In the genomic region with DNA sequence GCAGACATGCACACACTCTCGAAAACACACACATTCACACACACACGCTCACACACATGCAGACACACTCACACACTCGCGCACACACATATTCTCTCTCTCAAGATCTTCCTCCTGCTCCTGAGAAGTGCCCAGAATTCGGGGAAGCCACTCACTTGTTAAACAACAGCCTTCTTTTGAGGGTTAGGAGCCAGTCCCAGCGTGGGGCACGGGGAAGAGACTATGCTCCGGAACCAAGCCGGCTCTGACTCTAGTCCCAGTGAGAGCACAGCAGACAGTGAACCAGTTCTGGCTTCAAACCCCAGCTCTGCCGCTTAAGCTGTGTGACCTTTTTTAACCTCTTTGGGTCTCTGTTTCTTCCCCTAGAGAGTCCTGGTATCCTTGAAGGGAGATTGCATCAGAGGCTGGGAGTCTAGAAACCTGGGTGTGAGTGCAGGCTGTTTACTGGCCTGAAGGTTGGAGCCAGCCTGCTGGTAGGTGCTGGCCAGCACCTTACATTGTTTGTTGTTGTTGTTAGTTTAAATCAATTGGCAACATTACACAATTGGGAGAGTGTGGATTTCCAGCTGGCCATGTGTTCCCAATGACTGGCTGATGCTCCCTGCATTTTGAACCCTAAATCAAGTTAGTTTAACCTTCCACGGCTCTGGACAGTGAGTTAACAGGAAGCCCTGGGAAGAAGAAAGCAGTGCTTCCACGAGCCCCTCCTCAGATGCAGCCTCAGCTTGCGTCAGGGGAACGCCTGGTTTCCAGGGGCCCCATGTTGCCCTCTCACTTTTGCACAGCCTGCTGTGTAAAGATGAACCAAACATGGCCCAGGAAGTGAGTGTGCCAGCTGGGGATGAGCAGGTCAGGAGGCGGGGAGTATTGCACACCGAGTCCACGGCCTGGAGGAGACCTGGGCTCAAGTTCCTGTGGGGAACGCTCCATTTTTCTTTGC, we compare ENCODE assay signal across 10 cellular contexts.
DNase-seq lines count a peak whose midpoint lies in the region; ATAC-seq, FAIRE-seq and TF ChIP-seq lines count a peak whose summit lies in the region.
"Had no signal": no experiment of that assay in that cellular context is flagged by ENCODE, and none has a peak within 500 bp of the region (broad histone marks: within the 10 kb centered on the region; RNA-seq: fewer than 3 reads in every experiment).

No MANE protein-coding gene starts in this region.

- peak overlapping the region; percentile 89 for H3K14ac ChIP-seq in IMR-90 (replicated peaks; ENCODE audit: low read depth, low read length)

- FAIRE-seq in GM12892 (lab: Jason Lieb, UNC), result no peak

- H4K91ac ChIP-seq in IMR-90 (ENCODE audit: insufficient read depth, low read depth, low read length), result peak overlapping the region; percentile 96

- H3K9me1 ChIP-seq in IMR-90 (ENCODE audit: insufficient read depth, low read length), result peaks cover 22% of the 10 kb centered on the region

- H3K4me1 ChIP-seq in ACC112 (ENCODE audit: control insufficient read depth, insufficient read depth, low read length, unreplicated experiment), result peaks cover 18% of the 10 kb centered on the region
- peaks cover 37% of the 10 kb centered on the region for H3K4me1 ChIP-seq in IMR-90 (ENCODE audit: control insufficient read depth, insufficient read depth, low read length)
- H3K4me1 ChIP-seq in esophagus squamous epithelium, result peaks cover 0 to 56% (median 9%) of the 10 kb centered on the region in 3 donors
- peaks cover 20 to 21% of the 10 kb centered on the region in 2 experiments for H3K4me1 ChIP-seq in neutrophil (ENCODE audit: control insufficient read depth in 1 of 2, insufficient read depth in 1 of 2, low read depth in 1 of 2, low read length in 1 of 2)

- ATAC-seq in IMR-90 (ENCODE audit: low read depth), result peak; percentile 18

- peaks cover 0 to 23% of the 10 kb centered on the region in 2 experiments; a peak in 1 of 4 replicates for H3K79me1 ChIP-seq in IMR-90 (ENCODE audit: low read depth in 1 of 2, low read length in 2 of 2)

- H3K23ac ChIP-seq in IMR-90 (ENCODE audit: low read depth, low read length), result peak overlapping the region; percentile 92

- peak overlapping the region; percentile 89 for H3K4ac ChIP-seq in IMR-90 (ENCODE audit: low read depth, low read length)

- dilution Hi-C loops in IMR-90 (cut with HindIII; ENCODE audit: low sequenced_read_pairs, unreplicated experiment), result no loop called here

- H3K4me3 ChIP-seq in ACC112 (ENCODE audit: low read depth, low read length) (no peak overlapping the region), IMR-90 (ENCODE audit: insufficient read depth, low read depth, low read length) (no peak overlapping the region), esophagus squamous epithelium (no peak overlapping the region), neutrophil (ENCODE audit: low read depth in 1 of 2, low read length in 1 of 2) (no peak overlapping the region)

- no peaks in the 10 kb centered on the region for H3K9me3 ChIP-seq in IMR-90 (ENCODE audit: control insufficient read depth, insufficient read depth, low read length)
- no peaks in the 10 kb centered on the region for H3K9me3 ChIP-seq in esophagus squamous epithelium
- no peaks in the 10 kb centered on the region for H3K9me3 ChIP-seq in neutrophil

- H4K20me1 ChIP-seq in IMR-90 (ENCODE audit: insufficient read depth, low read length), result no peaks in the 10 kb centered on the region

- H2BK5ac ChIP-seq in IMR-90 (ENCODE audit: low read depth, low read length, poor library complexity, severe bottlenecking), result peak overlapping the region; percentile 95

- CTCF ChIA-PET in IMR-90 (lab: Yijun Ruan, JAX), result interaction anchor here (0.6 to 1.1 kb wide), 2 partner anchors 21 to 110 kb away, joined by 3 read pairs; no protein-coding TSS in a partner anchor

- peak overlapping the region; percentile 99 for H2AK5ac ChIP-seq in IMR-90 (ENCODE audit: low read depth, low read length)

- H3K18ac ChIP-seq in IMR-90 (ENCODE audit: low read depth, low read length), result peak overlapping the region; percentile 88

- peak overlapping the region; percentile 98 for H2AK9ac ChIP-seq in IMR-90 (replicated peaks; ENCODE audit: low read depth, low read length, poor library complexity)

- H3K27ac ChIP-seq in ACC112 (ENCODE audit: low read depth, low read length) (peak overlapping the region; percentile 75), IMR-90 (ENCODE audit: insufficient read depth, low read length) (peak overlapping the region; percentile 99), esophagus squamous epithelium (peak overlapping the region; percentile 20 to 78 (median 70)), neutrophil (peak overlapping the region; percentile 65)

- TF ChIP-seq RAD21 in IMR-90 (IDR thresholded peaks at IDR 0.05; ENCODE audit: low read length), result no peak

- peak overlapping the region; percentile 55 for H2AFZ ChIP-seq in ACC112 (ENCODE audit: low read length, unreplicated experiment)
- H2AFZ ChIP-seq in IMR-90 (replicated peaks; ENCODE audit: low read length, poor library complexity), result peak overlapping the region; percentile 93

- peak overlapping the region; percentile 22 for H3K4me2 ChIP-seq in IMR-90 (ENCODE audit: low read depth, low read length)

- 31% methylated on average over 10 of the region's 18 CpGs; no CpG with 5 or more reads in 1 of the 2 experiments for WGBS in IMR-90 (ENCODE audit: extremely low coverage in 2 of 2, insufficient read length in 1 of 2), 2 experiments
- 55 to 67% methylated on average over 13 to 15 of the region's 18 CpGs for WGBS in esophagus squamous epithelium, 2 donors

- no peak for TF ChIP-seq CTCF in IMR-90 (conservative IDR thresholded peaks at IDR 0.05; ENCODE audit: low read depth, low read length)
- TF ChIP-seq CTCF in esophagus squamous epithelium (IDR thresholded peaks at IDR 0.05), result no peak
- no peak for TF ChIP-seq CTCF in neutrophil (IDR thresholded peaks at IDR 0.05)
- no peak for TF ChIP-seq CTCF in GM20000 (IDR thresholded peaks at IDR 0.05; ENCODE audit: extremely low read depth, missing control alignments)

- DNase-seq in IMR-90 (peak; percentile 88), esophagus squamous epithelium (lab: John Stamatoyannopoulos, UW) (no peak), NCI-H748 (lab: John Stamatoyannopoulos, UW; ENCODE audit: unreplicated experiment) (no peak), GM20000 (ENCODE audit: low spot score) (no peak), GM12892 (ENCODE audit: insufficient read length) (no peak), ureter (ENCODE audit: low spot score) (no peak)
- DNase-seq: DMS 273 treated with DMSO at 0.1 percent for 48 hours; naive thymus-derived CD8-positive, alpha-beta T cell had no signal

- TF ChIP-seq POLR2A in IMR-90 (IDR thresholded peaks at IDR 0.05; ENCODE audit: low read depth, low read length) (no peak), esophagus squamous epithelium (IDR thresholded peaks at IDR 0.05) (no peak), GM12892 (IDR thresholded peaks at IDR 0.05; ENCODE audit: low read depth, low read length) (no peak)

- BruUV-seq in IMR-90 (replicated peaks; lab: Mats Ljungman, UMichigan), result no TSS peak

- POLR2A ChIA-PET in IMR-90 (lab: Charles Lee; ENCODE audit: unreplicated experiment), result no interaction called here

- H3K9ac ChIP-seq in IMR-90 (ENCODE audit: low read depth, low read length), result peak overlapping the region; percentile 82

- peak overlapping the region; percentile 99 for H3K56ac ChIP-seq in IMR-90 (ENCODE audit: extremely low read depth, insufficient read depth, low read length)

- H2BK120ac ChIP-seq in IMR-90 (ENCODE audit: low read depth, low read length), result peak overlapping the region; percentile 96

- peak overlapping the region; percentile 91 for H2BK20ac ChIP-seq in IMR-90 (ENCODE audit: low read depth, low read length)

- H3K27me3 ChIP-seq in ACC112 (ENCODE audit: insufficient read depth, low read length) (no peaks in the 10 kb centered on the region), IMR-90 (ENCODE audit: control insufficient read depth, insufficient read depth, low read length) (no peaks in the 10 kb centered on the region), esophagus squamous epithelium (no peaks in the 10 kb centered on the region), neutrophil (no peaks in the 10 kb centered on the region)

- H2BK15ac ChIP-seq in IMR-90 (ENCODE audit: low read depth, low read length), result peak overlapping the region; percentile 77; the same call in 2 of the 3 replicates

- intact Hi-C loops in IMR-90 (cut with micrococcal nuclease) (loop anchor here (1.0 to 10.0 kb wide), 4 partner anchors 41 to 550 kb away; a partner anchor contains a TSS), esophagus squamous epithelium (cut with DNase I) (no loop called here)

- H3K79me2 ChIP-seq in ACC112 (ENCODE audit: control insufficient read depth, insufficient read depth, low read length, unreplicated experiment), result no peaks in the 10 kb centered on the region

- H4K5ac ChIP-seq in IMR-90 (ENCODE audit: low read depth, low read length), result peak overlapping the region; percentile 60

- peak overlapping the region; percentile 82 to 97 for H4K8ac ChIP-seq in IMR-90 (ENCODE audit: low read depth in 2 of 2, low read length in 2 of 2)

- in situ Hi-C loops in IMR-90 (cut with MboI; ENCODE audit: low sequenced_read_pairs), result no loop called here

- H3K36me3 ChIP-seq in ACC112 (ENCODE audit: insufficient read depth, low read length) (no peaks in the 10 kb centered on the region), IMR-90 (ENCODE audit: control insufficient read depth, insufficient read depth, low read length) (no peaks in the 10 kb centered on the region), esophagus squamous epithelium (no peaks in the 10 kb centered on the region), neutrophil (no peaks in the 10 kb centered on the region)

TF ChIP-seq in IMR-90, 13 proteins besides CTCF, POLR2A, EP300 and RAD21 (continues in another document):
- TF ChIP-seq, protein P1, sequence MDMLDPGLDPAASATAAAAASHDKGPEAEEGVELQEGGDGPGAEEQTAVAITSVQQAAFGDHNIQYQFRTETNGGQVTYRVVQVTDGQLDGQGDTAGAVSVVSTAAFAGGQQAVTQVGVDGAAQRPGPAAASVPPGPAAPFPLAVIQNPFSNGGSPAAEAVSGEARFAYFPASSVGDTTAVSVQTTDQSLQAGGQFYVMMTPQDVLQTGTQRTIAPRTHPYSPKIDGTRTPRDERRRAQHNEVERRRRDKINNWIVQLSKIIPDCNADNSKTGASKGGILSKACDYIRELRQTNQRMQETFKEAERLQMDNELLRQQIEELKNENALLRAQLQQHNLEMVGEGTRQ (IDR thresholded peaks at IDR 0.05; ENCODE audit: low read depth, low read length), result 0 out of 2 replicates have a peak, but pooled peaks have one; percentile 9
- TF ChIP-seq SMC3 (IDR thresholded peaks at IDR 0.05; ENCODE audit: low read depth, low read length) (no peak), NFE2L2 (IDR thresholded peaks at IDR 0.05; ENCODE audit: low read depth, low read length) (no peak), RFX5 (IDR thresholded peaks at IDR 0.05; ENCODE audit: low read depth, low read length) (no peak), MAZ (IDR thresholded peaks at IDR 0.05; ENCODE audit: borderline replicate concordance, low read depth, low read length) (peak; percentile 15; the same call in 1 of the 2 replicates), MXI1 (IDR thresholded peaks at IDR 0.05; ENCODE audit: borderline replicate concordance, low read depth, low read length) (no peak), BHLHE40 (IDR thresholded peaks at IDR 0.05; ENCODE audit: low read depth, low read length) (no peak), MAFK (IDR thresholded peaks at IDR 0.05; ENCODE audit: low read depth, low read length) (no peak), CHD1 (IDR thresholded peaks at IDR 0.05; ENCODE audit: low read depth, low read length) (no peak)
